In genomic region chr18:3595282-3596273, GRCh38 we compare ENCODE assay signal across 8 cellular contexts.
DNase-seq lines count a peak whose midpoint lies in the region; ATAC-seq and TF ChIP-seq lines count a peak whose summit lies in the region.

No MANE protein-coding gene starts in this region.

- TF ChIP-seq POLR2A in IMR-90 (IDR thresholded peaks at IDR 0.05; ENCODE audit: low read depth, low read length): peak; percentile 72

- H2BK15ac ChIP-seq in IMR-90 (ENCODE audit: low read depth, low read length): peak overlapping the region; percentile 82

- no peaks in the 10 kb centered on the region for H3K27me3 ChIP-seq in IMR-90 (ENCODE audit: control insufficient read depth, insufficient read depth, low read length)
- H3K27me3 ChIP-seq in RWPE2 (ENCODE audit: insufficient read depth, poor library complexity, severe bottlenecking): no peaks in the 10 kb centered on the region
- no peaks in the 10 kb centered on the region for H3K27me3 ChIP-seq in brain microvascular endothelial cell (replicated peaks)
- no peaks in the 10 kb centered on the region for H3K27me3 ChIP-seq in smooth muscle cell (ENCODE audit: low read depth)

- CTCF ChIA-PET in IMR-90 (lab: Yijun Ruan, JAX): interaction anchor here (0.6 to 3.8 kb wide), 8 partner anchors 11 to 148 kb away, joined by 3 to 33 read pairs (median 6); no protein-coding TSS in a partner anchor

- H3K79me1 ChIP-seq in IMR-90 (ENCODE audit: low read depth in 1 of 2, low read length in 2 of 2): peaks cover 8 to 67% of the 10 kb centered on the region in 2 experiments

- peaks cover 46% of the 10 kb centered on the region for H3F3A ChIP-seq in smooth muscle cell (ENCODE audit: low read depth)

- TF ChIP-seq CTCF in IMR-90 (conservative IDR thresholded peaks at IDR 0.05; ENCODE audit: low read depth, low read length) (no peak), RWPE2 (IDR thresholded peaks at IDR 0.05; ENCODE audit: poor library complexity, severe bottlenecking) (no peak), brain microvascular endothelial cell (IDR thresholded peaks at IDR 0.05; ENCODE audit: low read depth, low read length, missing control alignments) (no peak), smooth muscle cell (IDR thresholded peaks at IDR 0.05; ENCODE audit: borderline replicate concordance, insufficient read depth, poor library complexity, severe bottlenecking) (no peak)

- H3K36me3 ChIP-seq in ES-I3 (ENCODE audit: insufficient read depth, low read length): no peaks in the 10 kb centered on the region
- H3K36me3 ChIP-seq in IMR-90 (ENCODE audit: control insufficient read depth, insufficient read depth, low read length): peaks cover 6% of the 10 kb centered on the region; the same call in 1 of the 2 replicates
- H3K36me3 ChIP-seq in RWPE2 (ENCODE audit: low read depth): no peaks in the 10 kb centered on the region
- peaks cover 4% of the 10 kb centered on the region for H3K36me3 ChIP-seq in brain microvascular endothelial cell (replicated peaks)
- H3K36me3 ChIP-seq in smooth muscle cell (ENCODE audit: low read depth): no peaks in the 10 kb centered on the region

- no CpG with 5 or more reads among the region's 8 CpGs for WGBS in IMR-90 (ENCODE audit: extremely low coverage in 2 of 2, insufficient read length in 1 of 2), 2 experiments
- WGBS in smooth muscle cell (ENCODE audit: low lambda C conversion rate): 58% methylated on average over 8 of the region's 8 CpGs

- H2AK9ac ChIP-seq in IMR-90 (replicated peaks; ENCODE audit: low read depth, low read length, poor library complexity): peak overlapping the region; percentile 94

- H2BK20ac ChIP-seq in IMR-90 (ENCODE audit: low read depth, low read length): peak overlapping the region; percentile 96

- H2AFZ ChIP-seq in IMR-90 (replicated peaks; ENCODE audit: low read length, poor library complexity): no peak overlapping the region
- no peak overlapping the region for H2AFZ ChIP-seq in smooth muscle cell (ENCODE audit: low read depth)

- peak overlapping the region; percentile 92 for H3K4me2 ChIP-seq in IMR-90 (ENCODE audit: low read depth, low read length)
- H3K4me2 ChIP-seq in smooth muscle cell: peak overlapping the region; percentile 85

- no TSS peak for BruUV-seq in IMR-90 (replicated peaks; lab: Mats Ljungman, UMichigan)

- peaks cover 17% of the 10 kb centered on the region for H3K9me1 ChIP-seq in IMR-90 (ENCODE audit: insufficient read depth, low read length)

- ATAC-seq in GM21576 (IDR thresholded peaks at IDR 0.05; ENCODE audit: unreplicated experiment): peak; percentile 52
- peak; percentile 30 for ATAC-seq in IMR-90 (ENCODE audit: low read depth)
- ATAC-seq in RWPE2 (ENCODE audit: low read depth): peak; percentile 72

- 0 out of 2 replicates have a peak, but pooled peaks have one; percentile 10 for TF ChIP-seq RAD21 in IMR-90 (IDR thresholded peaks at IDR 0.05; ENCODE audit: low read length)

- peaks cover 17% of the 10 kb centered on the region for H3K79me2 ChIP-seq in smooth muscle cell (ENCODE audit: low read depth)

- peak overlapping the region; percentile 86 to 94 for H4K8ac ChIP-seq in IMR-90 (ENCODE audit: low read depth in 2 of 2, low read length in 2 of 2)

- peak overlapping the region; percentile 98 for H3K23ac ChIP-seq in IMR-90 (ENCODE audit: low read depth, low read length)

- H2BK5ac ChIP-seq in IMR-90 (ENCODE audit: low read depth, low read length, poor library complexity, severe bottlenecking): peak overlapping the region; percentile 98

- H3K9ac ChIP-seq in ES-I3 (ENCODE audit: low read depth, low read length): peak overlapping the region; percentile 77
- H3K9ac ChIP-seq in IMR-90 (ENCODE audit: low read depth, low read length): peak overlapping the region; percentile 97
- peak overlapping the region; percentile 96 for H3K9ac ChIP-seq in smooth muscle cell (ENCODE audit: low read depth)

- peak overlapping the region; percentile 98 for H3K14ac ChIP-seq in IMR-90 (replicated peaks; ENCODE audit: low read depth, low read length)

- DNase-seq in IMR-90 (peak; percentile 98), RWPE2 (ENCODE audit: low spot score) (peak; percentile 74), brain microvascular endothelial cell (peak; percentile 92), iris pigment epithelial cell (ENCODE audit: low read depth) (peak; percentile 97), smooth muscle cell (lab: John Stamatoyannopoulos, UW; ENCODE audit: unreplicated experiment) (no peak), HuH-7.5 (ENCODE audit: low spot score) (no peak)

- H2BK120ac ChIP-seq in IMR-90 (ENCODE audit: low read depth, low read length): peak overlapping the region; percentile 97

- in situ Hi-C loops in IMR-90 (cut with MboI; ENCODE audit: low sequenced_read_pairs) (loop anchor here (5.0 to 10.0 kb wide), 3 partner anchors 69 to 313 kb away; partner anchors contain the start of gene TGIF1), brain microvascular endothelial cell (cut with HindIII; ENCODE audit: low pct_ligation_motif_present, low sequenced_read_pairs) (no loop called here)

- H3K27ac ChIP-seq in IMR-90 (ENCODE audit: insufficient read depth, low read length) (peak overlapping the region; percentile 84), RWPE2 (ENCODE audit: poor library complexity, severe bottlenecking) (peak overlapping the region; percentile 99), brain microvascular endothelial cell (peak overlapping the region; percentile 95), smooth muscle cell (ENCODE audit: low read depth) (peak overlapping the region; percentile 100)

- peak overlapping the region; percentile 98 for H3K56ac ChIP-seq in IMR-90 (ENCODE audit: extremely low read depth, insufficient read depth, low read length)

- H3K4me1 ChIP-seq in ES-I3 (ENCODE audit: insufficient read depth, low read length) (peaks cover 34% of the 10 kb centered on the region), IMR-90 (ENCODE audit: control insufficient read depth, insufficient read depth, low read length) (peaks cover 29% of the 10 kb centered on the region), RWPE2 (ENCODE audit: insufficient read depth, poor library complexity, severe bottlenecking) (peaks cover 31% of the 10 kb centered on the region), smooth muscle cell (ENCODE audit: low read depth) (peaks cover 42% of the 10 kb centered on the region)

- peak overlapping the region; percentile 99 for H3K18ac ChIP-seq in IMR-90 (ENCODE audit: low read depth, low read length)

- H4K5ac ChIP-seq in IMR-90 (ENCODE audit: low read depth, low read length): peak overlapping the region; percentile 94

- intact Hi-C loops in IMR-90 (cut with micrococcal nuclease): loop anchor here (2.0 to 5.0 kb wide), 4 partner anchors 57 to 402 kb away; no protein-coding TSS in a partner anchor

- H3K4ac ChIP-seq in IMR-90 (ENCODE audit: low read depth, low read length): peak overlapping the region; percentile 97

- POLR2A ChIA-PET in IMR-90 (lab: Charles Lee; ENCODE audit: unreplicated experiment): interaction anchor here (0.6 to 3.2 kb wide), 8 partner anchors 7 to 310 kb away, joined by 3 to 26 read pairs (median 3); no protein-coding TSS in a partner anchor

- dilution Hi-C loops in IMR-90 (cut with HindIII; ENCODE audit: low sequenced_read_pairs, unreplicated experiment): no loop called here

- H4K91ac ChIP-seq in IMR-90 (ENCODE audit: insufficient read depth, low read depth, low read length): peak overlapping the region; percentile 98

- H3K4me3 ChIP-seq in IMR-90 (ENCODE audit: insufficient read depth, low read depth, low read length) (peak overlapping the region; percentile 57), RWPE2 (ENCODE audit: severe bottlenecking) (peak overlapping the region; percentile 32), brain microvascular endothelial cell (ENCODE audit: low read depth, low read length) (peak overlapping the region; percentile 65), smooth muscle cell (peak overlapping the region; percentile 53)

- H3K9me3 ChIP-seq in ES-I3 (ENCODE audit: control insufficient read depth, insufficient read depth, low read length) (no peaks in the 10 kb centered on the region), IMR-90 (ENCODE audit: control insufficient read depth, insufficient read depth, low read length) (no peaks in the 10 kb centered on the region), RWPE2 (ENCODE audit: severe bottlenecking) (no peaks in the 10 kb centered on the region), smooth muscle cell (replicated peaks; ENCODE audit: low read depth) (no peaks in the 10 kb centered on the region)

- H4K20me1 ChIP-seq in IMR-90 (ENCODE audit: insufficient read depth, low read length) (no peaks in the 10 kb centered on the region), smooth muscle cell (ENCODE audit: low read depth) (no peaks in the 10 kb centered on the region)

- H2AK5ac ChIP-seq in IMR-90 (ENCODE audit: low read depth, low read length): peak overlapping the region; percentile 94

TF ChIP-seq in IMR-90, 13 proteins besides CTCF, POLR2A, EP300 and RAD21:
- TF ChIP-seq BHLHE40 (IDR thresholded peaks at IDR 0.05; ENCODE audit: low read depth, low read length) (peak; percentile 52), USF2 (IDR thresholded peaks at IDR 0.05; ENCODE audit: low read depth, low read length) (0 out of 2 replicates have a peak, but pooled peaks have one; percentile 30), NFE2L2 (IDR thresholded peaks at IDR 0.05; ENCODE audit: low read depth, low read length) (no peak), CHD1 (IDR thresholded peaks at IDR 0.05; ENCODE audit: low read depth, low read length) (peak; percentile 40; the same call in 1 of the 2 replicates), MAZ (IDR thresholded peaks at IDR 0.05; ENCODE audit: borderline replicate concordance, low read depth, low read length) (peak; percentile 9; the same call in 1 of the 2 replicates), RCOR1 (IDR thresholded peaks at IDR 0.05; ENCODE audit: insufficient replicate concordance, low read length) (peak; percentile 66), MXI1 (IDR thresholded peaks at IDR 0.05; ENCODE audit: borderline replicate concordance, low read depth, low read length) (peak; percentile 35; the same call in 1 of the 2 replicates), MAFK (IDR thresholded peaks at IDR 0.05; ENCODE audit: low read depth, low read length) (peak; percentile 56; the same call in 1 of the 2 replicates), FOS (IDR thresholded peaks at IDR 0.05; ENCODE audit: low read depth, low read length) (peak; percentile 89), CEBPB (IDR thresholded peaks at IDR 0.05; ENCODE audit: low read depth, low read length) (no peak; the same call in 1 of the 2 replicates)

Comparison
In these comparisons a context has a peak if more than half of its experiments do, and no peak if none do; other contexts are left out.
1. DNase-seq: peak in IMR-90 (single experiment), RWPE2 (single experiment), brain microvascular endothelial cell (single experiment) and iris pigment epithelial cell (single experiment); none in smooth muscle cell (single experiment) and HuH-7.5 (single experiment).
2. Peak in every context shown above with its lines, with median percentiles within 50 percentile points of each other: H3K9ac ChIP-seq, ATAC-seq, H3K27ac ChIP-seq and H3K4me3 ChIP-seq.